Comparison of ENCODE assay signal across 11 cellular contexts in genomic region chr7:116028808-116029207, GRCh38. TPM values are rescaled to one million over a fixed set of nuclear protein-coding genes. Genes with fewer than 3 reads are reported as not detected.
DNase-seq lines count a peak whose midpoint lies in the region; ATAC-seq and TF ChIP-seq lines count a peak whose summit lies in the region.
"Had no signal": no experiment of that assay in that cellular context is flagged by ENCODE, and none has a peak within 500 bp of the region (broad histone marks: within the 10 kb centered on the region; RNA-seq: fewer than 3 reads in every experiment).

No MANE protein-coding gene starts in this region.

- peak overlapping the region; percentile 23; the same call in 1 of the 2 replicates for H3K27ac ChIP-seq in MM.1S (ENCODE audit: low read length)

- H3K27me3 ChIP-seq in MM.1S (replicated peaks; ENCODE audit: insufficient read depth, low read length): no peaks in the 10 kb centered on the region
- H3K27me3 ChIP-seq in H7 (ENCODE audit: control insufficient read depth, insufficient read depth, low read length): no peaks in the 10 kb centered on the region

- H3K9ac ChIP-seq in MM.1S (ENCODE audit: low read length): peak overlapping the region; percentile 8; the same call in 1 of the 2 replicates

- H3K27ac Mint-ChIP-seq in CD14-positive monocyte (peak overlapping the region; percentile 88 to 97 (median 93)), mesothelial cell of epicardium (no peak overlapping the region)

- H3K4me1 Mint-ChIP-seq in CD14-positive monocyte: peaks cover 58% of the 10 kb centered on the region
- peaks cover 6% of the 10 kb centered on the region for H3K4me1 Mint-ChIP-seq in mesothelial cell of epicardium

- TF ChIP-seq CTCF in CD14-positive monocyte (IDR thresholded peaks at IDR 0.05) (no peak), MM.1S (IDR thresholded peaks at IDR 0.05; ENCODE audit: low read length) (no peak), mesothelial cell of epicardium (IDR thresholded peaks at IDR 0.05; ENCODE audit: unreplicated experiment) (no peak)

- H3K4me3 ChIP-seq in MM.1S (ENCODE audit: low read length) (peak overlapping the region; percentile 42), H7 (ENCODE audit: insufficient read depth, low read depth, low read length) (no peak overlapping the region)

- no peaks in the 10 kb centered on the region for H3K9me3 ChIP-seq in MM.1S (replicated peaks; ENCODE audit: insufficient read depth, low read length)

- H4K20me1 ChIP-seq in MM.1S (ENCODE audit: insufficient read depth, low read length): no peaks in the 10 kb centered on the region

- no peaks in the 10 kb centered on the region for H3K36me3 ChIP-seq in MM.1S (replicated peaks; ENCODE audit: insufficient read depth, low read length)
- H3K36me3 ChIP-seq in H7 (replicated peaks; ENCODE audit: control insufficient read depth, insufficient read depth, low read length): no peaks in the 10 kb centered on the region

- H3K9me3 Mint-ChIP-seq in CD14-positive monocyte (no peaks in the 10 kb centered on the region), mesothelial cell of epicardium (peaks cover 7% of the 10 kb centered on the region)

- peaks cover 5 to 11% of the 10 kb centered on the region in 2 donors for H3K36me3 Mint-ChIP-seq in CD14-positive monocyte
- H3K36me3 Mint-ChIP-seq in mesothelial cell of epicardium: no peaks in the 10 kb centered on the region

- peak overlapping the region; percentile 80 to 92 for H3K4me3 Mint-ChIP-seq in CD14-positive monocyte
- no peak overlapping the region for H3K4me3 Mint-ChIP-seq in mesothelial cell of epicardium

- H3F3A ChIP-seq in MM.1S (ENCODE audit: insufficient read depth, low read length): peaks cover 11% of the 10 kb centered on the region

- no peaks in the 10 kb centered on the region for H3K79me2 ChIP-seq in MM.1S (ENCODE audit: low read length)

- ATAC-seq in GM19438 (IDR thresholded peaks at IDR 0.05; ENCODE audit: low read depth, unreplicated experiment) (peak; percentile 55), HG02938 (IDR thresholded peaks at IDR 0.05; ENCODE audit: unreplicated experiment) (peak; percentile 46)

- H2AFZ ChIP-seq in MM.1S (ENCODE audit: low read length): no peak overlapping the region

- H3K27me3 Mint-ChIP-seq in CD14-positive monocyte (ENCODE audit: low read depth in 3 of 3) (no peaks in the 10 kb centered on the region), mesothelial cell of epicardium (ENCODE audit: low read depth) (no peaks in the 10 kb centered on the region)

- DNase-seq in CD14-positive monocyte (ENCODE audit: low spot score) (no peak), MM.1S (peak; percentile 39), H7 (no peak), GM19238 (ENCODE audit: insufficient read length, low spot score) (no peak), hippocampal formation (lab: John Stamatoyannopoulos, UW) (no peak), mesothelial cell of epicardium (ENCODE audit: low spot score in 2 of 2, unreplicated experiment in 2 of 2) (no peak)
- DNase-seq: NCI-H345; stimulated activated naive CD4-positive, alpha-beta T cell treated with Interleukin-2 at 50 U/mL for 16 hours; SW 1271 had no signal

- H3K4me2 ChIP-seq in MM.1S (ENCODE audit: low read depth, low read length): peak overlapping the region; percentile 65

- intact Hi-C loops in CD14-positive monocyte (cut with micrococcal nuclease): loop anchor here in 1 of 2 donors (10.0 kb wide), 1 partner anchor 186 kb away; the partner anchor contains the start of gene TES

- no peaks in the 10 kb centered on the region for H3K9me2 ChIP-seq in MM.1S (replicated peaks; ENCODE audit: insufficient read depth, low read length)

- H3K4me1 ChIP-seq in MM.1S (ENCODE audit: low read length): peaks cover 27% of the 10 kb centered on the region

RNA-seq across cellular contexts. Expression of gene TFEC, which starts 1.8 kb away (rescaled TPM):
- 10 to 100 TPM; 13.3 to 17.4 TPM for polyA plus RNA-seq in CD14-positive monocyte
- total RNA-seq in H7 (2014; rRNA removed; shearing (Covaris generic)): not detected in 2 replicates
- total RNA-seq in mesothelial cell of epicardium: 0.11 to 0.49 TPM (median 0.44 TPM) in 3 replicates
